ENCODE assay signal across 26 cellular contexts in genomic region chr14:37810094-37810801, GRCh38.
A peak's percentile ranks its signal among the peaks of the same experiment; 100 is the strongest.
DNase-seq lines count a peak whose midpoint lies in the region; ATAC-seq, FAIRE-seq and TF ChIP-seq lines count a peak whose summit lies in the region.
"Had no signal": no experiment of that assay in that cellular context is flagged by ENCODE, and none has a peak within 500 bp of the region (broad histone marks: within the 10 kb centered on the region; RNA-seq: fewer than 3 reads in every experiment).

No MANE protein-coding gene starts in this region.

- no peak overlapping the region for H3K9ac ChIP-seq in H1 (replicated peaks in 1 of 4; ENCODE audit: extremely low read depth in 1 of 4, low read depth in 3 of 4, low read length in 3 of 4)

- TF ChIP-seq POLR2A in H1 (IDR thresholded peaks at IDR 0.05; ENCODE audit: control extremely low read depth in 1 of 2, low read depth in 2 of 2, low read length in 2 of 2) (no peak), right lobe of liver (IDR thresholded peaks at IDR 0.05) (no peak)

- H3K23me2 ChIP-seq in H1 (ENCODE audit: low read depth, low read length): no peaks in the 10 kb centered on the region

- no peak overlapping the region for H4K8ac ChIP-seq in H1 (ENCODE audit: extremely low read depth, insufficient read depth, low read length)

- no peak overlapping the region for H3K4me3 ChIP-seq in LNCaP clone FGC (ENCODE audit: low read depth, low read length)
- no peak overlapping the region for H3K4me3 ChIP-seq in H1 (ENCODE audit: extremely low read depth in 1 of 4, insufficient read depth in 2 of 4, low read depth in 3 of 4, low read length in 4 of 4)
- H3K4me3 ChIP-seq in right lobe of liver: no peak overlapping the region
- H3K4me3 ChIP-seq: PC-9 had no signal

- intact Hi-C loops in right lobe of liver (cut with DNase I): no loop called here

- no peak overlapping the region for H2BK20ac ChIP-seq in H1 (ENCODE audit: low read length)

- H3K14ac ChIP-seq in H1 (ENCODE audit: insufficient read length): no peak overlapping the region

- CTCF ChIA-PET in H1 (lab: Charles Lee; ENCODE audit: partially characterized antibody): interaction anchor here (0.5 to 1.0 kb wide), 2 partner anchors 10 to 538 kb away, joined by 3 read pairs; no protein-coding TSS in a partner anchor

- no peak overlapping the region for H3K27ac ChIP-seq in H1 (ENCODE audit: low read depth, low read length)
- H3K27ac ChIP-seq in right lobe of liver: peak overlapping the region in 1 of 3 donors; percentile 17
- H3K27ac ChIP-seq: PC-9 had no signal

- no peak overlapping the region for H2BK120ac ChIP-seq in H1 (replicated peaks; ENCODE audit: low read depth, low read length)

- H4K91ac ChIP-seq in H1 (replicated peaks; ENCODE audit: insufficient read length, low read length): no peak overlapping the region

- no peak overlapping the region for H2BK5ac ChIP-seq in H1 (ENCODE audit: low read depth, low read length)

- no peak for TF ChIP-seq CTCF in LNCaP clone FGC (IDR thresholded peaks at IDR 0.05; ENCODE audit: control insufficient read depth, extremely low read depth, insufficient read depth)
- no peak for TF ChIP-seq CTCF in H1 (IDR thresholded peaks at IDR 0.05; ENCODE audit: control extremely low read depth in 1 of 3, insufficient read depth in 1 of 3, low read depth in 1 of 3, low read length in 3 of 3)
- no peak for TF ChIP-seq CTCF in right lobe of liver (IDR thresholded peaks at IDR 0.05)

- H3K4me1 ChIP-seq in H1 (replicated peaks in 1 of 4; ENCODE audit: control insufficient read depth in 3 of 4, insufficient read depth in 4 of 4, low read length in 3 of 4) (peaks cover 0 to 6% (median 3%) of the 10 kb centered on the region in 4 experiments; a peak in 2 of 7 replicates), right lobe of liver (peaks cover 0 to 17% (median 2%) of the 10 kb centered on the region in 4 donors)

- H2BK12ac ChIP-seq in H1 (ENCODE audit: low read depth, low read length): no peak overlapping the region

- H3K27me3 ChIP-seq in H1 (replicated peaks in 1 of 4; ENCODE audit: control insufficient read depth in 3 of 4, extremely low read depth in 1 of 4, insufficient read depth in 3 of 4, low read length in 3 of 4) (no peaks in the 10 kb centered on the region), right lobe of liver (no peaks in the 10 kb centered on the region)

- no peak overlapping the region for H3K18ac ChIP-seq in H1 (ENCODE audit: extremely low read depth, low read length)

- ATAC-seq in right lobe of liver (peak; percentile 90 to 100 (median 99)), HG03432 (IDR thresholded peaks at IDR 0.05; ENCODE audit: unreplicated experiment) (no peak), SK-N-SH treated with all-trans-retinoic acid at 6 μM for 48 hours (no peak), HG02938 (IDR thresholded peaks at IDR 0.05; ENCODE audit: unreplicated experiment) (no peak)

- H3K56ac ChIP-seq in H1 (replicated peaks; ENCODE audit: insufficient read length, low read depth, low read length): no peak overlapping the region

- no peak overlapping the region for H2AFZ ChIP-seq in H1 (ENCODE audit: low read length)
- H2AFZ ChIP-seq: PC-9 had no signal

- H4K5ac ChIP-seq in H1 (ENCODE audit: insufficient read length, low read depth, low read length): no peak overlapping the region

- TF ChIP-seq RAD21 in H1 (IDR thresholded peaks at IDR 0.05 in 1 of 2, conservative IDR thresholded peaks at IDR 0.05 in 1 of 2; ENCODE audit: low read depth in 2 of 2, low read length in 2 of 2): no peak

- no peaks in the 10 kb centered on the region for H3K79me1 ChIP-seq in H1 (ENCODE audit: low read depth, low read length)

- H3K4ac ChIP-seq in H1 (replicated peaks; ENCODE audit: insufficient read length, low read depth, low read length): no peak overlapping the region

- no peak overlapping the region for H2AK5ac ChIP-seq in H1 (ENCODE audit: low read depth, low read length)

- H3K9me3 ChIP-seq in H1 (ENCODE audit: insufficient read depth in 2 of 2, low read depth in 1 of 2, low read length in 1 of 2) (no peaks in the 10 kb centered on the region), right lobe of liver (no peaks in the 10 kb centered on the region)

- no peak for FAIRE-seq in H1 (lab: Jason Lieb, UNC)
- FAIRE-seq: GM12891 had no signal

- no peak for TF ChIP-seq EP300 in H1 (IDR thresholded peaks at IDR 0.05; ENCODE audit: borderline replicate concordance in 1 of 2, low read depth in 2 of 2, low read length in 2 of 2)

- no peaks in the 10 kb centered on the region for H3K79me2 ChIP-seq in H1 (ENCODE audit: control insufficient read depth in 1 of 2, insufficient read depth in 2 of 2, low read length in 2 of 2)

- H3K36me3 ChIP-seq in H1 (ENCODE audit: control insufficient read depth in 2 of 4, insufficient read depth in 4 of 4, low read length in 3 of 4): no peaks in the 10 kb centered on the region
- peaks cover 0 to 2% (median 0%) of the 10 kb centered on the region in 4 donors for H3K36me3 ChIP-seq in right lobe of liver

- H4K20me1 ChIP-seq in H1 (replicated peaks in 1 of 2; ENCODE audit: control insufficient read depth in 1 of 2, insufficient read depth in 2 of 2, low read length in 2 of 2): no peaks in the 10 kb centered on the region

- POLR2A ChIA-PET in H1 (lab: Charles Lee; ENCODE audit: partially characterized antibody): no interaction called here

- peak overlapping the region in 1 of 2 experiments; percentile 43; a peak in 1 of 4 replicates for H3K4me2 ChIP-seq in H1 (ENCODE audit: insufficient read depth in 1 of 2, low read depth in 2 of 2, low read length in 2 of 2)
- H3K4me2 ChIP-seq: PC-9 had no signal

- H2BK15ac ChIP-seq in H1 (ENCODE audit: low read length): no peak overlapping the region

- 72% methylated on average over 4 of the region's 4 CpGs; no CpG with 5 or more reads in 1 of the 2 experiments for WGBS in H1 (ENCODE audit: extremely low coverage in 1 of 2, insufficient coverage in 1 of 2, insufficient read length in 1 of 2, insufficient replicate concordance in 2 of 2, low coverage in 1 of 2, low lambda C conversion rate in 2 of 2, missing lambda C conversion rate in 1 of 2), 2 experiments
- WGBS in right lobe of liver (ENCODE audit: insufficient coverage, low coverage, low lambda C conversion rate, missing lambda C conversion rate): 67% methylated on average over 4 of the region's 4 CpGs

- DNase-seq in LNCaP clone FGC (ENCODE audit: low read depth): peak; percentile 62
- DNase-seq in H1 (ENCODE audit: low read depth in 1 of 2, low spot score in 2 of 2): no peak
- DNase-seq in right lobe of liver: peak in 1 of 3 donors; percentile 45
- DNase-seq in SK-N-DZ (ENCODE audit: low spot score): no peak
- DNase-seq: C1 segment of cervical spinal cord; CD4-positive, alpha-beta memory T cell; COR-L47; DMS79 treated with DMSO at 0.1 percent for 48 hours; GF-D8; H7; IMR-90; KG1; MM.1S; NCI-H1417; NCI-H1694; NCI-H2029 treated with DMSO at 0.1 percent for 48 hours; NCI-H2227 treated with DMSO at 0.1 percent for 48 hours; NCI-H510A; NCI-H748 treated with DMSO at 0.1 percent for 48 hours; NK-92 treated with Interleukin-12 subunit alpha and Interleukin-12 subunit beta, amount 100 ng/mL, for 24 hours; PC-9; Right ventricle myocardium superior had no signal

- H3K23ac ChIP-seq in H1 (ENCODE audit: insufficient read length): no peak overlapping the region

TF ChIP-seq in H1, 55 proteins besides CTCF, POLR2A, EP300 and RAD21:
- TF ChIP-seq TEAD4 (IDR thresholded peaks at IDR 0.05; ENCODE audit: low read depth, low read length) (0 out of 2 replicates have a peak, but pooled peaks have one; percentile 17), SRF (IDR thresholded peaks at IDR 0.05; ENCODE audit: low read depth, low read length) (no peak)
TF ChIP-seq in H1: peak in this region for 1.

TF ChIP-seq in SK-N-SH treated with all-trans-retinoic acid at 6 μM for 48 hours, 23 proteins besides CTCF, POLR2A, EP300 and RAD21 (continues in another document):
- no peak for TF ChIP-seq ZNF70 (CRISPR knock-in tag; IDR thresholded peaks at IDR 0.05)
- no peak for TF ChIP-seq ZNF8 (CRISPR knock-in tag; IDR thresholded peaks at IDR 0.05)
- no peak for TF ChIP-seq OSR1 (CRISPR knock-in tag; IDR thresholded peaks at IDR 0.05)
- no peak for TF ChIP-seq ZFP3 (CRISPR knock-in tag; IDR thresholded peaks at IDR 0.05)
- no peak for TF ChIP-seq ZC3H10 (CRISPR knock-in tag; IDR thresholded peaks at IDR 0.05)
- no peak for TF ChIP-seq PATZ1 (CRISPR knock-in tag; IDR thresholded peaks at IDR 0.05; ENCODE audit: borderline replicate concordance)
- no peak for TF ChIP-seq TCF4 (CRISPR knock-in tag; IDR thresholded peaks at IDR 0.05; ENCODE audit: borderline replicate concordance)
- TF ChIP-seq RARB (CRISPR knock-in tag; IDR thresholded peaks at IDR 0.05): no peak
- TF ChIP-seq ESRRG (CRISPR knock-in tag; IDR thresholded peaks at IDR 0.05): no peak
- TF ChIP-seq ZFP30 (CRISPR knock-in tag; IDR thresholded peaks at IDR 0.05): no peak
- no peak for TF ChIP-seq SNAI2 (CRISPR knock-in tag; IDR thresholded peaks at IDR 0.05)
- no peak for TF ChIP-seq CSRNP3 (CRISPR knock-in tag; IDR thresholded peaks at IDR 0.05)
- TF ChIP-seq ZNF565 (CRISPR knock-in tag; conservative IDR thresholded peaks at IDR 0.05; ENCODE audit: low read depth): no peak

Comparison
In these comparisons a context has a peak if more than half of its experiments do, and no peak if none do; other contexts are left out.
1. ATAC-seq: peak in right lobe of liver (4 of 4); none in HG03432 (single experiment), SK-N-SH treated with all-trans-retinoic acid at 6 μM for 48 hours (single experiment) and HG02938 (single experiment).